Comparison of ENCODE assay signal across 18 cellular contexts in genomic region chr7:28707291-28707690, GRCh38.
"Had no signal": no experiment of that assay in that cellular context is flagged by ENCODE, and none has a peak within 500 bp of the region (broad histone marks: within the 10 kb centered on the region; RNA-seq: fewer than 3 reads in every experiment).

No MANE protein-coding gene starts in this region.

- H3K27me3 ChIP-seq: esophagus muscularis mucosa, hepatocyte, ovary, right atrium auricular region, sigmoid colon, suprapubic skin, thyroid gland had no signal

- DNase-seq: effector memory CD8-positive, alpha-beta T cell; head of caudate nucleus; left colon; left ventricle myocardium superior; naive B cell; nephron progenitor cell; ovary; sigmoid colon; stimulated activated CD4-positive, alpha-beta T cell treated with anti-CD3 and anti-CD28 coated beads, Interleukin-12 subunit alpha, Interleukin-12 subunit beta, amount 100 ng/mL, for 4 hours; stimulated activated naive CD4-positive, alpha-beta T cell treated with Interleukin-2 at 50 U/mL for 16 hours; thyroid gland had no signal

- H3K79me2 ChIP-seq: hepatocyte had no signal

- H3K27ac ChIP-seq: epithelial cell of prostate, hepatocyte, ovary, right atrium auricular region, suprapubic skin, thyroid gland had no signal

- H2AFZ ChIP-seq: hepatocyte had no signal

- H3K4me3 ChIP-seq: hepatocyte, lung, ovary, right atrium auricular region, skin epidermis, suprapubic skin, thyroid gland had no signal

- H3K36me3 ChIP-seq: esophagus muscularis mucosa, ovary, right atrium auricular region, sigmoid colon, suprapubic skin, thyroid gland had no signal

- H3K9me3 ChIP-seq: esophagus muscularis mucosa, ovary, right atrium auricular region, sigmoid colon, suprapubic skin, thyroid gland had no signal
